Comparison of ENCODE assay signal across 8 cellular contexts in the genomic region with DNA sequence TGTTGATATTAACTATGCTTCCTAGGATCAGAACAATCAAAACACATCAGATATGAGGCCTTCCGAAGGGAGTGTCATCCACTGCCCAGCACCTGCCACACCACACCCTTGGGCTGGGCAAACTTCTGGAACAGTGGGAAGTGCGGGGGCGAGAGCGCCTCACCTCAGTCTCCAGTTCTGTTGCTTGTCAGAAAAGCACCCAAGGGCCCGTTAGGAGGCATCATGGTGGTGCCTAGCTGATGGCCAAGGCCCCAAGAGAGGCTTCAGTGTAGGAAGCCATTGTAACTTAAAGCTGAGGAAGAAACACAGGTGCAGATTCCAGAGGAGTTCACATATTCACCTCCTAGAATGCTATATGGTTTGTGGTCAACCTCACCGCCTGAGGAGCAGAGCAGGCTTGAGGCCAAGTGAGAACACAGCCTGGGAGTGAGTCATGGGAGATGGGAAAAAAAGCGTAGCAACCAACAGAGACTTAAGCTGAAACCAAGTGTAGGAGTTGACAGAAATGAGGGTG.
DNase-seq lines count a peak whose midpoint lies in the region; ATAC-seq and TF ChIP-seq lines count a peak whose summit lies in the region.

No MANE protein-coding gene starts in this region.

- ATAC-seq in heart left ventricle (peak in 3 of 4 donors; percentile 44 to 69 (median 68)), left lung (peak; percentile 81), upper lobe of left lung (ENCODE audit: low FRiP score in 2 of 2) (peak; percentile 35 to 77), HG02763 (IDR thresholded peaks at IDR 0.05; ENCODE audit: unreplicated experiment) (no peak), HG02852 (IDR thresholded peaks at IDR 0.05; ENCODE audit: unreplicated experiment) (no peak)

- TF ChIP-seq EP300 in upper lobe of left lung (IDR thresholded peaks at IDR 0.05) = no peak

- intact Hi-C loops in heart left ventricle (cut with DNase I) = loop anchor here in 3 of 10 donors (5.0 to 10.0 kb wide), 2 partner anchors 125 to 147 kb away; no protein-coding TSS in a partner anchor
- intact Hi-C loops in left ventricle myocardium inferior (cut with micrococcal nuclease) = loop anchor here (10.0 kb wide), 1 partner anchor 147 kb away; no protein-coding TSS in a partner anchor
- intact Hi-C loops in left lung (cut with DNase I) = no loop called here

- H3K4me3 ChIP-seq in heart left ventricle (no peak overlapping the region), left ventricle myocardium inferior (no peak overlapping the region), left lung (no peak overlapping the region), upper lobe of left lung (no peak overlapping the region)

- no peaks in the 10 kb centered on the region for H3K9me3 ChIP-seq in heart left ventricle
- H3K9me3 ChIP-seq in left ventricle myocardium inferior (replicated peaks) = no peaks in the 10 kb centered on the region
- H3K9me3 ChIP-seq in left lung = no peaks in the 10 kb centered on the region
- no peaks in the 10 kb centered on the region for H3K9me3 ChIP-seq in upper lobe of left lung

- DNase-seq in heart left ventricle = no peak
- no peak for DNase-seq in left ventricle myocardium inferior
- DNase-seq in left lung = peak in 1 of 2 donors; percentile 42
- DNase-seq in upper lobe of left lung = no peak
- DNase-seq in NCI-H2029 treated with DMSO at 0.1 percent for 48 hours (lab: John Stamatoyannopoulos, UW) = no peak

- no peaks in the 10 kb centered on the region for H3K27me3 ChIP-seq in heart left ventricle
- H3K27me3 ChIP-seq in left ventricle myocardium inferior (ENCODE audit: low read depth) = no peaks in the 10 kb centered on the region
- H3K27me3 ChIP-seq in left lung = no peaks in the 10 kb centered on the region
- no peaks in the 10 kb centered on the region for H3K27me3 ChIP-seq in upper lobe of left lung

- H3K4me3 Mint-ChIP-seq in activated naive CD8-positive, alpha-beta T cell = no peak overlapping the region

- peaks cover 0 to 5% (median 0%) of the 10 kb centered on the region in 12 donors for H3K4me1 ChIP-seq in heart left ventricle
- no peaks in the 10 kb centered on the region for H3K4me1 ChIP-seq in left ventricle myocardium inferior
- H3K4me1 ChIP-seq in left lung = no peaks in the 10 kb centered on the region
- peaks cover 0 to 17% (median 4%) of the 10 kb centered on the region in 4 donors for H3K4me1 ChIP-seq in upper lobe of left lung

- no peaks in the 10 kb centered on the region for H3K9me3 Mint-ChIP-seq in activated naive CD8-positive, alpha-beta T cell (ENCODE audit: low read depth)

- H3K27ac ChIP-seq in heart left ventricle (peak overlapping the region in 1 of 12 donors; percentile 85), left ventricle myocardium inferior (replicated peaks) (no peak overlapping the region), left lung (no peak overlapping the region), upper lobe of left lung (no peak overlapping the region)

- H3K36me3 Mint-ChIP-seq in activated naive CD8-positive, alpha-beta T cell = no peaks in the 10 kb centered on the region

- no peak for TF ChIP-seq CTCF in heart left ventricle (IDR thresholded peaks at IDR 0.05)
- no peak for TF ChIP-seq CTCF in left ventricle myocardium inferior (IDR thresholded peaks at IDR 0.05; ENCODE audit: borderline replicate concordance)
- no peak for TF ChIP-seq CTCF in left lung (IDR thresholded peaks at IDR 0.05)
- no peak for TF ChIP-seq CTCF in upper lobe of left lung (IDR thresholded peaks at IDR 0.05)

- H3K4me1 Mint-ChIP-seq in activated naive CD8-positive, alpha-beta T cell (ENCODE audit: low read depth) = peaks cover 9% of the 10 kb centered on the region

- H3K27ac Mint-ChIP-seq in activated naive CD8-positive, alpha-beta T cell = peak overlapping the region; percentile 25

- H3K27me3 Mint-ChIP-seq in activated naive CD8-positive, alpha-beta T cell = peaks cover 6% of the 10 kb centered on the region

- TF ChIP-seq POLR2A in heart left ventricle (IDR thresholded peaks at IDR 0.05) = no peak
- TF ChIP-seq POLR2A in upper lobe of left lung (IDR thresholded peaks at IDR 0.05) = no peak

- WGBS in heart left ventricle, 4 donors = 76 to 90% (median 87%) methylated on average over 7 of the region's 7 CpGs
- WGBS in upper lobe of left lung, 2 donors = 76 to 78% methylated on average over 7 of the region's 7 CpGs

- no peaks in the 10 kb centered on the region for H3K36me3 ChIP-seq in heart left ventricle
- H3K36me3 ChIP-seq in left ventricle myocardium inferior = no peaks in the 10 kb centered on the region
- no peaks in the 10 kb centered on the region for H3K36me3 ChIP-seq in left lung
- no peaks in the 10 kb centered on the region for H3K36me3 ChIP-seq in upper lobe of left lung

Comparison
In these comparisons a context has a peak if more than half of its experiments do, and no peak if none do; other contexts are left out.
1. ATAC-seq: peak in heart left ventricle (3 of 4), left lung (single experiment) and upper lobe of left lung (2 of 2); none in HG02763 (single experiment) and HG02852 (single experiment).